8 cellular contexts compared by ENCODE assay signal in genomic region chr11:128884703-128885338, GRCh38. TPM values are rescaled to one million over a fixed set of nuclear protein-coding genes. Genes with fewer than 3 reads are reported as not detected.
DNase-seq lines count a peak whose midpoint lies in the region; ATAC-seq and TF ChIP-seq lines count a peak whose summit lies in the region.

No MANE protein-coding gene starts in this region.

- H3K4me3 Mint-ChIP-seq in activated naive CD4-positive, alpha-beta T cell treated with anti-CD3 and anti-CD28 coated beads for 36 hours: no peak overlapping the region

- intact Hi-C loops in Panc1 (cut with micrococcal nuclease; ENCODE audit: unreplicated experiment) (loop anchor here (1.0 to 10.0 kb wide), 4 partner anchors 71 to 870 kb away; no protein-coding TSS in a partner anchor), Right ventricle myocardium superior (cut with DNase I) (loop anchor here (2.0 kb wide), 1 partner anchor 72 kb away; no protein-coding TSS in a partner anchor), psoas muscle (cut with DNase I) (loop anchor here in 1 of 2 donors (1.0 to 10.0 kb wide), 3 partner anchors 71 to 860 kb away; no protein-coding TSS in a partner anchor)
- intact Hi-C loops in activated naive CD4-positive, alpha-beta T cell treated with anti-CD3 and anti-CD28 coated beads for 36 hours (cut with micrococcal nuclease): loop anchor here (1.0 to 2.0 kb wide), 6 partner anchors 21 to 866 kb away; no protein-coding TSS in a partner anchor

- BruUV-seq in Panc1 (replicated peaks; lab: Mats Ljungman, UMichigan): no TSS peak

- H3K4me1 ChIP-seq in Panc1 (ENCODE audit: control insufficient read depth, insufficient read depth, low read length): no peaks in the 10 kb centered on the region
- H3K4me1 ChIP-seq in psoas muscle: no peaks in the 10 kb centered on the region

- TF ChIP-seq CTCF in Panc1 (IDR thresholded peaks at IDR 0.05) (peak; percentile 93), psoas muscle (IDR thresholded peaks at IDR 0.05) (peak; percentile 86)

- H3K27me3 ChIP-seq in Panc1 (ENCODE audit: control insufficient read depth, insufficient read depth, low read length): peaks cover 25% of the 10 kb centered on the region
- H3K27me3 ChIP-seq in psoas muscle (ENCODE audit: insufficient read depth in 3 of 3, low read length in 2 of 3): peaks cover 0 to 37% (median 6%) of the 10 kb centered on the region in 3 donors

- no peaks in the 10 kb centered on the region for H3K9me3 Mint-ChIP-seq in activated naive CD4-positive, alpha-beta T cell treated with anti-CD3 and anti-CD28 coated beads for 36 hours

- POLR2A ChIA-PET in Panc1 (lab: Charles Lee): no interaction called here

- no peak overlapping the region for H3K27ac ChIP-seq in Panc1 (ENCODE audit: low read length)
- H3K27ac ChIP-seq in psoas muscle: no peak overlapping the region

- no peaks in the 10 kb centered on the region for H3K36me3 Mint-ChIP-seq in activated naive CD4-positive, alpha-beta T cell treated with anti-CD3 and anti-CD28 coated beads for 36 hours (ENCODE audit: low read depth)

- no peaks in the 10 kb centered on the region for H3K9me3 ChIP-seq in Panc1 (ENCODE audit: control insufficient read depth, insufficient read depth, low read depth, low read length)
- no peaks in the 10 kb centered on the region for H3K9me3 ChIP-seq in psoas muscle

- CTCF ChIA-PET in Panc1 (lab: Charles Lee): interaction anchor here (0.6 to 3.8 kb wide), 10 partner anchors 17 to 561 kb away, joined by 3 to 53 read pairs (median 3); no protein-coding TSS in a partner anchor
- CTCF ChIA-PET in activated naive CD4-positive, alpha-beta T cell treated with anti-CD3 and anti-CD28 coated beads for 36 hours (lab: Charles Lee): interaction anchor here (0.6 to 10.5 kb wide), 28 partner anchors 8 to 464 kb away, joined by 3 to 175 read pairs (median 3); no protein-coding TSS in a partner anchor

- peak; percentile 68 for DNase-seq in ELR (ENCODE audit: low read depth)
- DNase-seq in HT1080 (ENCODE audit: low read depth): peak; percentile 51
- DNase-seq in Panc1 (ENCODE audit: low read depth, low spot score): peak; percentile 69
- peak; percentile 80 for DNase-seq in activated naive CD4-positive, alpha-beta T cell treated with anti-CD3 and anti-CD28 coated beads for 36 hours
- peak; percentile 51 for DNase-seq in Right ventricle myocardium superior
- no peak for DNase-seq in psoas muscle

- in situ Hi-C loops in Panc1 (cut with HindIII; ENCODE audit: low pct_unique_long_range_greater_than_20kb, low sequenced_read_pairs): no loop called here

- no peaks in the 10 kb centered on the region for H3K36me3 ChIP-seq in Panc1 (ENCODE audit: control insufficient read depth, insufficient read depth, low read length)
- H3K36me3 ChIP-seq in psoas muscle (ENCODE audit: insufficient read depth in 1 of 2, low read depth in 1 of 2): no peaks in the 10 kb centered on the region

- H3K4me3 ChIP-seq in Panc1 (ENCODE audit: low read depth in 2 of 2, low read length in 2 of 2) (no peak overlapping the region), psoas muscle (no peak overlapping the region)

- H3K27ac Mint-ChIP-seq in activated naive CD4-positive, alpha-beta T cell treated with anti-CD3 and anti-CD28 coated beads for 36 hours: no peak overlapping the region

- no peaks in the 10 kb centered on the region for H3K4me1 Mint-ChIP-seq in activated naive CD4-positive, alpha-beta T cell treated with anti-CD3 and anti-CD28 coated beads for 36 hours (ENCODE audit: low read depth)

- peaks cover 34% of the 10 kb centered on the region for H3K27me3 Mint-ChIP-seq in activated naive CD4-positive, alpha-beta T cell treated with anti-CD3 and anti-CD28 coated beads for 36 hours (ENCODE audit: low read depth)

- ATAC-seq in GM21526 (IDR thresholded peaks at IDR 0.05; ENCODE audit: low FRiP score, unreplicated experiment): peak; percentile 84
- ATAC-seq in Panc1: peak; percentile 90
- ATAC-seq in Right ventricle myocardium superior (ENCODE audit: poor library complexity): peak; percentile 92
- ATAC-seq in psoas muscle: peak; percentile 74 to 89 (median 82)
- no peak for ATAC-seq in GM21737 (IDR thresholded peaks at IDR 0.05; ENCODE audit: unreplicated experiment)

- 26 to 29% (median 28%) methylated on average over 12 of the region's 12 CpGs for WGBS in psoas muscle, 3 donors

RNA-seq across cellular contexts. Expression of gene KCNJ5, which starts 6.3 kb away (rescaled TPM):
- not detected in 2 replicates for total RNA-seq in HT1080 (2014; rRNA removed; shearing (Covaris generic))
- not detected in 2 replicates for polyA plus RNA-seq in HT1080 (2015; cell fraction: cytosol; rRNA removed)
- polyA plus RNA-seq in HT1080 (2015; cell fraction: nucleus; rRNA removed): not detected in 2 replicates
- total RNA-seq in Panc1 (2021; ENCODE audit: unreplicated experiment) (0.28 TPM), Right ventricle myocardium superior (4.4 TPM), psoas muscle (under 1 TPM; 0.24 to 0.46 (median 0.43) TPM)
- polyA plus RNA-seq in Panc1 (2012; ENCODE audit: insufficient read length): 0.59 TPM
- total RNA-seq in activated naive CD4-positive, alpha-beta T cell treated with anti-CD3 and anti-CD28 coated beads for 36 hours: not detected
- under 1 TPM; 0.01 to 0.06 (median 0.01) TPM for polyA plus RNA-seq in psoas muscle

RNA-seq across cellular contexts. Expression of gene KCNJ1, which starts 17.7 kb away (rescaled TPM):
- not detected in 2 replicates for total RNA-seq in HT1080 (2014; rRNA removed; shearing (Covaris generic))
- polyA plus RNA-seq in HT1080 (2015; cell fraction: cytosol; rRNA removed): not detected in 2 replicates
- polyA plus RNA-seq in HT1080 (2015; cell fraction: nucleus; rRNA removed): not detected in 2 replicates
- total RNA-seq in Panc1 (2021; ENCODE audit: unreplicated experiment) (not detected), Right ventricle myocardium superior (not detected), psoas muscle (not detected)
- polyA plus RNA-seq in Panc1 (2012; ENCODE audit: insufficient read length): not detected
- not detected for total RNA-seq in activated naive CD4-positive, alpha-beta T cell treated with anti-CD3 and anti-CD28 coated beads for 36 hours
- not detected for polyA plus RNA-seq in psoas muscle

RNA-seq across cellular contexts. Expression of gene TP53AIP1, which starts 57.9 kb away (rescaled TPM):
- total RNA-seq in HT1080 (2014; rRNA removed; shearing (Covaris generic)): not detected in 2 replicates
- polyA plus RNA-seq in HT1080 (2015; cell fraction: cytosol; rRNA removed): not detected in 2 replicates
- not detected in 2 replicates for polyA plus RNA-seq in HT1080 (2015; cell fraction: nucleus; rRNA removed)
- total RNA-seq in Panc1 (2021; ENCODE audit: unreplicated experiment) (0.08 TPM), Right ventricle myocardium superior (not detected), psoas muscle (under 1 TPM in 1 of 4 donors, not detected in 3; 0.07 TPM)
- not detected for polyA plus RNA-seq in Panc1 (2012; ENCODE audit: insufficient read length)
- total RNA-seq in activated naive CD4-positive, alpha-beta T cell treated with anti-CD3 and anti-CD28 coated beads for 36 hours: not detected
- under 1 TPM in 2 of 3 donors, not detected in 1; 0.08 to 0.51 TPM for polyA plus RNA-seq in psoas muscle

Comparison
In these comparisons a context has a peak if more than half of its experiments do, and no peak if none do; other contexts are left out.
1. DNase-seq: peak in ELR (single experiment), HT1080 (single experiment), Panc1 (single experiment), activated naive CD4-positive, alpha-beta T cell treated with anti-CD3 and anti-CD28 coated beads for 36 hours (single experiment) and Right ventricle myocardium superior (single experiment); none in psoas muscle (0 of 2).